Comparison of ENCODE assay signal across 1 cellular context in the genomic region with DNA sequence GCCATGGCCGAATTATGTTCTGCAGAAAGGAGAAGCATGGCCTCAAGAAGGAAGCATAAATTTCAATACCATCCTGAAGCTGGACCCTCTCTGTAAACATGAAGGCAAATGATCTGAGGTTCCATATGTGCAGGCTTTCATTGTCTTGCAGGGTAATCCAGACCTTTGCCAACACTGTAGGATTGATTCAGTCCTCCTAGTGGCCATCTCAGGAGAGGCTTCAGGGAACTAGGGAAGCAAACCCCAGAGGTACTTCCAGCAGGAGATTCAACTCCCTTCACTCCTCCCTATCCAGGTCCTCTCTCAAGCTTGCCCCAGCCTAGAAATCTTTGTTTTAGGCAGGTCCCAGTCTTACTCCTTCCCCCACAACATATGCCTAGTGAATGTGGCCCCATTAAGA.
TF ChIP-seq lines count a peak whose summit lies in the region.

No MANE protein-coding gene starts in this region.

TF ChIP-seq in H1, 55 proteins besides CTCF, POLR2A, EP300 and RAD21 (continued from another document):
- TF ChIP-seq EGR1 (IDR thresholded peaks at IDR 0.05; ENCODE audit: borderline replicate concordance, low read depth, low read length) = no peak
- no peak for TF ChIP-seq GTF2F1 (IDR thresholded peaks at IDR 0.05; ENCODE audit: borderline replicate concordance, low read depth, low read length)
- TF ChIP-seq KDM1A (IDR thresholded peaks at IDR 0.05; ENCODE audit: borderline replicate concordance, low read length) = no peak
- TF ChIP-seq BRCA1 (IDR thresholded peaks at IDR 0.05; ENCODE audit: low read depth, low read length) = no peak
- TF ChIP-seq YY1 (IDR thresholded peaks at IDR 0.05; ENCODE audit: low read depth, low read length) = no peak
- no peak for TF ChIP-seq SUZ12 (IDR thresholded peaks at IDR 0.05; ENCODE audit: low read length)
